Comparison of ENCODE assay signal across 13 cellular contexts in genomic region chr20:19734811-19735210, GRCh38. TPM values are rescaled to one million over a fixed set of nuclear protein-coding genes. Genes with fewer than 3 reads are reported as not detected.
A peak's percentile ranks its signal among the peaks of the same experiment; 100 is the strongest.
DNase-seq lines count a peak whose midpoint lies in the region; ATAC-seq and TF ChIP-seq lines count a peak whose summit lies in the region.
"Had no signal": no experiment of that assay in that cellular context is flagged by ENCODE, and none has a peak within 500 bp of the region (broad histone marks: within the 10 kb centered on the region; RNA-seq: fewer than 3 reads in every experiment).

No MANE protein-coding gene starts in this region.

- 89 to 93% methylated on average over 1 of the region's 1 CpG for WGBS in endodermal cell (ENCODE audit: insufficient coverage in 1 of 2, insufficient read length in 1 of 2), 2 experiments
- WGBS in suprapubic skin, result 93% methylated on average over 1 of the region's 1 CpG

- H3K4me2 ChIP-seq in PC-9, result peak overlapping the region; percentile 65

- H3K27me3 ChIP-seq in PC-9 (ENCODE audit: insufficient read depth, low read depth) (no peaks in the 10 kb centered on the region), endodermal cell (ENCODE audit: control insufficient read depth, insufficient read depth, low read length, poor library complexity, severe bottlenecking) (no peaks in the 10 kb centered on the region), suprapubic skin (no peaks in the 10 kb centered on the region)
- no peaks in the 10 kb centered on the region for H3K27me3 ChIP-seq in naive thymus-derived CD4-positive, alpha-beta T cell (ENCODE audit: control insufficient read depth in 2 of 2, insufficient read depth in 2 of 2, low read length in 2 of 2)

- H3K4me1 ChIP-seq in PC-9 (replicated peaks; ENCODE audit: insufficient read depth) (peaks cover 49% of the 10 kb centered on the region), endodermal cell (ENCODE audit: control insufficient read depth, insufficient read depth, low read length) (no peaks in the 10 kb centered on the region), suprapubic skin (peaks cover 34% of the 10 kb centered on the region)
- H3K4me1 ChIP-seq in naive thymus-derived CD4-positive, alpha-beta T cell (ENCODE audit: control insufficient read depth in 2 of 2, insufficient read depth in 2 of 2, low read length in 2 of 2), result no peaks in the 10 kb centered on the region

- DNase-seq in PC-9 (no peak), endodermal cell (no peak), mesothelial cell of epicardium (ENCODE audit: low spot score in 2 of 2, unreplicated experiment in 2 of 2) (no peak), suprapubic skin (ENCODE audit: low spot score in 2 of 2) (no peak), SKM-1 treated with dmso at 0.1 percent for 144 hours (lab: John Stamatoyannopoulos, UW; ENCODE audit: unreplicated experiment) (no peak), AML-193 (lab: John Stamatoyannopoulos, UW) (no peak)
- no peak for DNase-seq in naive thymus-derived CD4-positive, alpha-beta T cell
- DNase-seq: activated CD4-positive, alpha-beta T cell treated with anti-CD3 and anti-CD28 coated beads, Interleukin-2, amount 50 U/mL, for 4 hours; activated naive CD8-positive, alpha-beta T cell treated with anti-CD3 and anti-CD28 coated beads for 36 hours; activated T-cell treated with anti-CD3 and anti-CD28 coated beads, Interleukin-2, amount 50 U/mL, for 4 hours; CD4-positive, alpha-beta T cell; central memory CD4-positive, alpha-beta T cell had no signal

- no peaks in the 10 kb centered on the region for H3K9me3 Mint-ChIP-seq in endodermal cell
- H3K9me3 Mint-ChIP-seq in mesothelial cell of epicardium, result no peaks in the 10 kb centered on the region
- H3K9me3 Mint-ChIP-seq in naive thymus-derived CD4-positive, alpha-beta T cell, result peaks cover 0 to 2% (median 0%) of the 10 kb centered on the region in 11 donors
- H3K9me3 Mint-ChIP-seq: activated naive CD8-positive, alpha-beta T cell treated with anti-CD3 and anti-CD28 coated beads for 36 hours; activated T-cell treated with anti-CD3 and anti-CD28 coated beads, Interleukin-2, amount 50 U/mL, for 4 hours; CD4-positive, alpha-beta T cell had no signal

- ATAC-seq in naive thymus-derived CD4-positive, alpha-beta T cell, result no peak
- ATAC-seq: activated T-cell treated with anti-CD3 and anti-CD28 coated beads, Interleukin-2, amount 50 U/mL, for 4 hours had no signal

- no peaks in the 10 kb centered on the region for H3K36me3 Mint-ChIP-seq in endodermal cell (ENCODE audit: low read depth)
- H3K36me3 Mint-ChIP-seq in mesothelial cell of epicardium, result no peaks in the 10 kb centered on the region
- no peaks in the 10 kb centered on the region for H3K36me3 Mint-ChIP-seq in naive thymus-derived CD4-positive, alpha-beta T cell
- H3K36me3 Mint-ChIP-seq: activated naive CD8-positive, alpha-beta T cell treated with anti-CD3 and anti-CD28 coated beads for 36 hours had no signal

- peak overlapping the region; percentile 100 for H3K27ac ChIP-seq in PC-9
- peak overlapping the region; percentile 74 for H3K27ac ChIP-seq in endodermal cell (ENCODE audit: low read depth, low read length)
- peak overlapping the region; percentile 52 for H3K27ac ChIP-seq in suprapubic skin
- no peak overlapping the region for H3K27ac ChIP-seq in naive thymus-derived CD4-positive, alpha-beta T cell (ENCODE audit: low read depth, low read length)

- H3K27ac Mint-ChIP-seq in endodermal cell (peak overlapping the region; percentile 81), mesothelial cell of epicardium (peak overlapping the region; percentile 74)
- no peak overlapping the region for H3K27ac Mint-ChIP-seq in naive thymus-derived CD4-positive, alpha-beta T cell
- H3K27ac Mint-ChIP-seq: activated naive CD8-positive, alpha-beta T cell treated with anti-CD3 and anti-CD28 coated beads for 36 hours; CD4-positive, alpha-beta T cell had no signal

- H4K20me1 ChIP-seq in PC-9 (ENCODE audit: insufficient read depth), result no peaks in the 10 kb centered on the region

- no peaks in the 10 kb centered on the region for H3K27me3 Mint-ChIP-seq in endodermal cell (ENCODE audit: insufficient read depth)
- no peaks in the 10 kb centered on the region for H3K27me3 Mint-ChIP-seq in mesothelial cell of epicardium (ENCODE audit: low read depth)
- peaks cover 0 to 16% (median 3%) of the 10 kb centered on the region in 5 donors for H3K27me3 Mint-ChIP-seq in naive thymus-derived CD4-positive, alpha-beta T cell
- H3K27me3 Mint-ChIP-seq: CD4-positive, alpha-beta T cell; progenitor cell of endocrine pancreas had no signal

- no peaks in the 10 kb centered on the region for H3K9me2 ChIP-seq in PC-9 (ENCODE audit: insufficient read depth)

- H3K9me3 ChIP-seq in PC-9 (ENCODE audit: insufficient read depth, low read depth) (no peaks in the 10 kb centered on the region), endodermal cell (ENCODE audit: control insufficient read depth, low read length) (no peaks in the 10 kb centered on the region), suprapubic skin (no peaks in the 10 kb centered on the region)
- no peaks in the 10 kb centered on the region for H3K9me3 ChIP-seq in naive thymus-derived CD4-positive, alpha-beta T cell (ENCODE audit: control insufficient read depth in 2 of 3, low read length in 3 of 3)

- TF ChIP-seq CTCF in PC-9 (conservative IDR thresholded peaks at IDR 0.05) (no peak), endodermal cell (conservative IDR thresholded peaks at IDR 0.05) (no peak), mesothelial cell of epicardium (IDR thresholded peaks at IDR 0.05; ENCODE audit: unreplicated experiment) (no peak), suprapubic skin (IDR thresholded peaks at IDR 0.05) (no peak)

- CTCF ChIA-PET in PC-9 (lab: Charles Lee), result no interaction called here
- CTCF ChIA-PET in naive thymus-derived CD4-positive, alpha-beta T cell (lab: Charles Lee), result no interaction called here

- no peaks in the 10 kb centered on the region for H3K79me2 ChIP-seq in PC-9 (ENCODE audit: low read depth)

- H3K4me3 ChIP-seq in PC-9 (no peak overlapping the region), endodermal cell (ENCODE audit: low read length) (no peak overlapping the region), suprapubic skin (no peak overlapping the region)
- H3K4me3 ChIP-seq in naive thymus-derived CD4-positive, alpha-beta T cell (ENCODE audit: low read length), result no peak overlapping the region

- H3K36me3 ChIP-seq in PC-9 (ENCODE audit: low read depth), result no peaks in the 10 kb centered on the region
- no peaks in the 10 kb centered on the region for H3K36me3 ChIP-seq in endodermal cell (ENCODE audit: control insufficient read depth, insufficient read depth, low read length)
- H3K36me3 ChIP-seq in suprapubic skin, result no peaks in the 10 kb centered on the region
- no peaks in the 10 kb centered on the region for H3K36me3 ChIP-seq in naive thymus-derived CD4-positive, alpha-beta T cell (ENCODE audit: control insufficient read depth in 2 of 3, insufficient read depth in 3 of 3, low read length in 3 of 3)

- H3K4me1 Mint-ChIP-seq in endodermal cell (peaks cover 18% of the 10 kb centered on the region), mesothelial cell of epicardium (peaks cover 44% of the 10 kb centered on the region)
- peaks cover 0 to 2% (median 0%) of the 10 kb centered on the region in 7 donors for H3K4me1 Mint-ChIP-seq in naive thymus-derived CD4-positive, alpha-beta T cell

- no peak for TF ChIP-seq EP300 in suprapubic skin (IDR thresholded peaks at IDR 0.05)

- intact Hi-C loops in PC-9 (cut with micrococcal nuclease; ENCODE audit: unreplicated experiment), result loop anchor here (2.0 kb wide), 1 partner anchor 42 kb away; no protein-coding TSS in a partner anchor
- intact Hi-C loops in naive thymus-derived CD4-positive, alpha-beta T cell (cut with micrococcal nuclease), result no loop called here

- H3K9ac ChIP-seq in endodermal cell (ENCODE audit: extremely low read depth, low read length, poor library complexity, severe bottlenecking), result no peak overlapping the region

- TF ChIP-seq POLR2A in suprapubic skin (IDR thresholded peaks at IDR 0.05), result no peak

- BruUV-seq in PC-9 (replicated peaks; lab: Mats Ljungman, UMichigan), result no TSS peak

- no peak overlapping the region for H3K4me3 Mint-ChIP-seq in endodermal cell
- no peak overlapping the region for H3K4me3 Mint-ChIP-seq in mesothelial cell of epicardium
- no peak overlapping the region for H3K4me3 Mint-ChIP-seq in naive thymus-derived CD4-positive, alpha-beta T cell
- H3K4me3 Mint-ChIP-seq: activated naive CD8-positive, alpha-beta T cell treated with anti-CD3 and anti-CD28 coated beads for 36 hours; activated T-cell treated with anti-CD3 and anti-CD28 coated beads, Interleukin-2, amount 50 U/mL, for 4 hours; CD4-positive, alpha-beta T cell had no signal

- H2AFZ ChIP-seq in PC-9, result peak overlapping the region; percentile 67

- peaks cover 29% of the 10 kb centered on the region for H3F3A ChIP-seq in PC-9 (ENCODE audit: insufficient read depth, low read depth)

- POLR2A ChIA-PET in PC-9 (lab: Charles Lee; ENCODE audit: unreplicated experiment), result interaction anchor here (0.5 kb wide), 1 partner anchor 200 kb away, joined by 6 read pairs; no protein-coding TSS in a partner anchor
- POLR2A ChIA-PET in naive thymus-derived CD4-positive, alpha-beta T cell (lab: Charles Lee), result no interaction called here

RNA-seq across cellular contexts. Expression of gene RIN2, which starts 23.2 kb away (rescaled TPM):
- total RNA-seq in PC-9 (2021), result 39.0 and 46.2 TPM in 2 replicates
- total RNA-seq in endodermal cell, result 10 to 100 TPM; 17.0 to 19.6 TPM
- 15.3 TPM for polyA plus RNA-seq in endodermal cell (2013, experiment 1 of 2)
- 15.4 TPM for polyA plus RNA-seq in endodermal cell (2013, experiment 2 of 2)
- 57.9 to 63.1 TPM (median 59.4 TPM) in 3 replicates for total RNA-seq in mesothelial cell of epicardium
- total RNA-seq in suprapubic skin, result 10 to 100 TPM; 68.2 to 87.2 (median 79.6) TPM
- 10 to 100 TPM in 1 of 5 experiments, 1 to 10 TPM in 1, under 1 TPM in 2, not detected in 1; 0.57 to 20.8 (median 1.3) TPM for total RNA-seq in naive thymus-derived CD4-positive, alpha-beta T cell
- not detected for polyA plus RNA-seq in naive thymus-derived CD4-positive, alpha-beta T cell
- total RNA-seq: activated naive CD8-positive, alpha-beta T cell treated with anti-CD3 and anti-CD28 coated beads for 36 hours had no signal

Comparison
In these comparisons a context has a peak if more than half of its experiments do, and no peak if none do; other contexts are left out.
1. H3K27ac Mint-ChIP-seq: peak in endodermal cell (single experiment) and mesothelial cell of epicardium (single experiment); none in naive thymus-derived CD4-positive, alpha-beta T cell (0 of 9).